In genomic region chr3:50542177-50543034, GRCh38 we compare ENCODE assay signal across 8 cellular contexts. TPM values are rescaled to one million over a fixed set of nuclear protein-coding genes. Genes with fewer than 3 reads are reported as not detected.
A peak's percentile ranks its signal among the peaks of the same experiment; 100 is the strongest.
DNase-seq lines count a peak whose midpoint lies in the region; ATAC-seq, FAIRE-seq and TF ChIP-seq lines count a peak whose summit lies in the region.

No MANE protein-coding gene starts in this region.

- no peak overlapping the region for H3K4me3 Mint-ChIP-seq in activated CD4-positive, alpha-beta memory T cell treated with anti-CD3 and anti-CD28 coated beads, Interleukin-2, amount 10 ng/mL, durations not matched to agents 7 days and 5 days
- H3K4me3 Mint-ChIP-seq in effector memory CD8-positive, alpha-beta T cell: no peak overlapping the region

- H3K27ac Mint-ChIP-seq in activated CD4-positive, alpha-beta memory T cell treated with anti-CD3 and anti-CD28 coated beads, Interleukin-2, amount 10 ng/mL, durations not matched to agents 7 days and 5 days: no peak overlapping the region
- peak overlapping the region in 1 of 2 donors; percentile 46 for H3K27ac Mint-ChIP-seq in effector memory CD8-positive, alpha-beta T cell

- no peak overlapping the region for H4K8ac ChIP-seq in mesenchymal stem cell (ENCODE audit: low read length)

- no peak overlapping the region for H2BK5ac ChIP-seq in mesenchymal stem cell (ENCODE audit: low read depth, low read length, poor library complexity, severe bottlenecking)

- H4K91ac ChIP-seq in mesenchymal stem cell (ENCODE audit: low read length): no peak overlapping the region

- no peaks in the 10 kb centered on the region for H3K4me1 Mint-ChIP-seq in activated CD4-positive, alpha-beta memory T cell treated with anti-CD3 and anti-CD28 coated beads, Interleukin-2, amount 10 ng/mL, durations not matched to agents 7 days and 5 days
- H3K4me1 Mint-ChIP-seq in effector memory CD8-positive, alpha-beta T cell (ENCODE audit: low read depth in 2 of 2): peaks cover 12 to 15% of the 10 kb centered on the region in 2 donors

- H3K14ac ChIP-seq in mesenchymal stem cell (ENCODE audit: low read length in 2 of 2): no peak overlapping the region

- H3K9me3 ChIP-seq in A549 (no peaks in the 10 kb centered on the region), mesenchymal stem cell (ENCODE audit: control insufficient read depth, low read length) (no peaks in the 10 kb centered on the region)

- H3K4me1 ChIP-seq in A549: no peaks in the 10 kb centered on the region
- H3K4me1 ChIP-seq in mesenchymal stem cell (ENCODE audit: control insufficient read depth, insufficient read depth, low read depth, low read length): no peaks in the 10 kb centered on the region

- no peak overlapping the region for H2AFZ ChIP-seq in mesenchymal stem cell (ENCODE audit: low read depth, low read length)

- no peak for TF ChIP-seq EP300 in A549 (IDR thresholded peaks at IDR 0.05)

- peak; percentile 71 for TF ChIP-seq CTCF in A549 (IDR thresholded peaks at IDR 0.05)

- DNase-seq in A549 (ENCODE audit: low read depth in 1 of 2, low spot score in 1 of 2) (peak; percentile 42 to 90), GM19239 (ENCODE audit: insufficient read length, low spot score) (peak; percentile 85), NCI-H524 treated with DMSO at 0.1 percent for 48 hours (lab: John Stamatoyannopoulos, UW) (peak; percentile 46), mesenchymal stem cell (peak; percentile 65)
- peak; percentile 67 for DNase-seq in activated CD4-positive, alpha-beta memory T cell treated with anti-CD3 and anti-CD28 coated beads, Interleukin-2, amount 10 ng/mL, durations not matched to agents 7 days and 5 days
- DNase-seq in effector memory CD8-positive, alpha-beta T cell: peak; percentile 51 to 66 (median 64)
- peak; percentile 81 for DNase-seq in stimulated activated CD8-positive, alpha-beta memory T cell treated with anti-CD3 and anti-CD28 coated beads, Interleukin-4, amount 100 ng/mL, for 48 hours

- H3K4ac ChIP-seq in mesenchymal stem cell (ENCODE audit: low read depth in 1 of 2, low read length in 2 of 2): no peak overlapping the region

- no peak for FAIRE-seq in A549 (lab: Jason Lieb, UNC)
- FAIRE-seq in GM19239 (lab: Jason Lieb, UNC): peak; percentile 93

- no peaks in the 10 kb centered on the region for H3K79me1 ChIP-seq in mesenchymal stem cell (replicated peaks; ENCODE audit: low read length, poor library complexity, severe bottlenecking)

- H2BK120ac ChIP-seq in mesenchymal stem cell (ENCODE audit: low read depth, low read length): no peak overlapping the region

- H3K18ac ChIP-seq in mesenchymal stem cell (ENCODE audit: low read depth in 1 of 2, low read length in 2 of 2): no peak overlapping the region

- TF ChIP-seq RAD21 in A549 (conservative IDR thresholded peaks at IDR 0.05 in 1 of 2, IDR thresholded peaks at IDR 0.05 in 1 of 2): peak; percentile 48 to 67; a peak in 4 of 5 replicates

- WGBS in A549 (ENCODE audit: missing lambda C conversion rate): 50% methylated on average over 2 of the region's 2 CpGs
- WGBS in mesenchymal stem cell: 0% methylated on average over 1 of the region's 2 CpGs

- H3K27ac ChIP-seq in A549 (no peak overlapping the region), mesenchymal stem cell (ENCODE audit: low read length, poor library complexity, severe bottlenecking) (no peak overlapping the region)

- H2AK5ac ChIP-seq in mesenchymal stem cell (ENCODE audit: low read length, severe bottlenecking): no peak overlapping the region

- H3K9ac ChIP-seq in mesenchymal stem cell (ENCODE audit: low read length): no peak overlapping the region

- no peaks in the 10 kb centered on the region for H3K36me3 Mint-ChIP-seq in activated CD4-positive, alpha-beta memory T cell treated with anti-CD3 and anti-CD28 coated beads, Interleukin-2, amount 10 ng/mL, durations not matched to agents 7 days and 5 days (ENCODE audit: low read depth)
- peaks cover 7% of the 10 kb centered on the region for H3K36me3 Mint-ChIP-seq in effector memory CD8-positive, alpha-beta T cell (ENCODE audit: insufficient read depth)

- POLR2A ChIA-PET in A549 (lab: Yijun Ruan, JAX): no interaction called here
- POLR2A ChIA-PET in activated CD4-positive, alpha-beta memory T cell treated with anti-CD3 and anti-CD28 coated beads, Interleukin-2, amount 10 ng/mL, durations not matched to agents 7 days and 5 days (lab: Charles Lee): interaction anchor here (0.9 to 1.2 kb wide), 4 partner anchors 9 to 195 kb away, joined by 3 to 4 read pairs (median 3); partner anchors contain the start of gene HEMK1

- H3K4me2 ChIP-seq in A549: no peak overlapping the region
- no peak overlapping the region for H3K4me2 ChIP-seq in mesenchymal stem cell (ENCODE audit: low read length, poor library complexity, severe bottlenecking)

- no peak overlapping the region for H2BK12ac ChIP-seq in mesenchymal stem cell (ENCODE audit: low read length in 2 of 2)

- H3K4me3 ChIP-seq in A549 (no peak overlapping the region), mesenchymal stem cell (ENCODE audit: insufficient read depth in 1 of 2, low read depth in 1 of 2, low read length in 2 of 2) (no peak overlapping the region)

- peaks cover 44 to 75% of the 10 kb centered on the region in 2 experiments for H3K27me3 ChIP-seq in mesenchymal stem cell (ENCODE audit: control insufficient read depth in 1 of 2, insufficient read depth in 1 of 2, low read length in 2 of 2)

- H3K9me3 Mint-ChIP-seq in activated CD4-positive, alpha-beta memory T cell treated with anti-CD3 and anti-CD28 coated beads, Interleukin-2, amount 10 ng/mL, durations not matched to agents 7 days and 5 days: no peaks in the 10 kb centered on the region
- H3K9me3 Mint-ChIP-seq in effector memory CD8-positive, alpha-beta T cell: no peaks in the 10 kb centered on the region

- no peaks in the 10 kb centered on the region for H3K36me3 ChIP-seq in mesenchymal stem cell (ENCODE audit: control insufficient read depth in 1 of 2, insufficient read depth in 2 of 2, low read depth in 1 of 2, low read length in 2 of 2)

- H3K27me3 Mint-ChIP-seq in activated CD4-positive, alpha-beta memory T cell treated with anti-CD3 and anti-CD28 coated beads, Interleukin-2, amount 10 ng/mL, durations not matched to agents 7 days and 5 days: peaks cover 20% of the 10 kb centered on the region
- H3K27me3 Mint-ChIP-seq in effector memory CD8-positive, alpha-beta T cell: peaks cover 15 to 43% of the 10 kb centered on the region in 2 donors

- CTCF ChIA-PET in A549 (lab: Yijun Ruan, JAX): interaction anchor here (0.5 to 6.3 kb wide), 50 partner anchors 8 to 1628 kb away, joined by 3 to 60 read pairs (median 4); partner anchors contain the start of genes CYB561D2, HEMK1, NPRL2 and ZMYND10
- CTCF ChIA-PET in activated CD4-positive, alpha-beta memory T cell treated with anti-CD3 and anti-CD28 coated beads, Interleukin-2, amount 10 ng/mL, durations not matched to agents 7 days and 5 days (lab: Charles Lee): interaction anchor here (0.6 to 3.1 kb wide), 24 partner anchors 9 to 194 kb away, joined by 3 to 35 read pairs (median 6); partner anchors contain the start of genes C3orf18, CYB561D2, HEMK1 and NPRL2

- no peak for TF ChIP-seq POLR2A in A549 (IDR thresholded peaks at IDR 0.05; ENCODE audit: low read length)

- H3K23ac ChIP-seq in mesenchymal stem cell (ENCODE audit: low read length in 2 of 2): no peak overlapping the region

- no peak overlapping the region for H2BK15ac ChIP-seq in mesenchymal stem cell (ENCODE audit: low read depth, poor library complexity, severe bottlenecking)

- ATAC-seq in A549: peak; percentile 73 to 92
- ATAC-seq in effector memory CD8-positive, alpha-beta T cell (replicated peaks): peak; percentile 75
- ATAC-seq in GM18502 (IDR thresholded peaks at IDR 0.05; ENCODE audit: poor library complexity, unreplicated experiment): no peak

TF ChIP-seq in A549, 52 proteins besides CTCF, POLR2A, EP300 and RAD21:
- TF ChIP-seq FOSB (CRISPR knock-in tag; IDR thresholded peaks at IDR 0.05): no peak
- no peak for TF ChIP-seq GATA3 (IDR thresholded peaks at IDR 0.05; ENCODE audit: borderline replicate concordance)
- peak; percentile 61; the same call in 2 of the 3 replicates for TF ChIP-seq SMC3 (IDR thresholded peaks at IDR 0.05)
- TF ChIP-seq CBX8 (IDR thresholded peaks at IDR 0.05): no peak
- no peak for TF ChIP-seq POLR2AphosphoS2 (conservative IDR thresholded peaks at IDR 0.05; ENCODE audit: low read length)

RNA-seq across cellular contexts. Expression of gene C3orf18, which starts 25.1 kb away (rescaled TPM):
- polyA plus RNA-seq in A549 (2011; rRNA removed) (3.4 and 5.0 TPM in 2 replicates), A549 (2017; fragmentation: RNase III; extraction: RNeasy Plus Mini Kit Qiagen cat#74134 plus additional on column Dnase treatment) (3.9 to 5.9 TPM (median 5.4 TPM) in 3 replicates)
- polyA plus RNA-seq in A549 (2012; cell fraction: cytosol; rRNA removed): 4.0 and 5.0 TPM in 2 replicates
- polyA plus RNA-seq in A549 (2012; cell fraction: nucleus; rRNA removed): 7.0 and 11.2 TPM in 2 replicates
- 4.3 and 5.4 TPM in 2 replicates for polyA minus RNA-seq in A549 (2011; rRNA and poly(A)+ RNA removed)
- total RNA-seq in activated CD4-positive, alpha-beta memory T cell treated with anti-CD3 and anti-CD28 coated beads, Interleukin-2, amount 10 ng/mL, durations not matched to agents 7 days and 5 days: 10 to 100 TPM; 14.6 to 17.5 TPM
- 5.1 TPM for polyA plus RNA-seq in mesenchymal stem cell (2013, experiment 1 of 2)
- polyA plus RNA-seq in mesenchymal stem cell (2013, experiment 2 of 2): 5.3 TPM

RNA-seq across cellular contexts. Expression of gene HEMK1, which starts 26.9 kb away (rescaled TPM):
- polyA plus RNA-seq in A549 (2011; rRNA removed) (4.7 and 5.1 TPM in 2 replicates), A549 (2017; fragmentation: RNase III; extraction: RNeasy Plus Mini Kit Qiagen cat#74134 plus additional on column Dnase treatment) (4.3 to 5.4 TPM (median 4.3 TPM) in 3 replicates)
- 5.4 and 7.1 TPM in 2 replicates for polyA plus RNA-seq in A549 (2012; cell fraction: cytosol; rRNA removed)
- polyA plus RNA-seq in A549 (2012; cell fraction: nucleus; rRNA removed): 13.6 and 15.4 TPM in 2 replicates
- 7.1 and 9.3 TPM in 2 replicates for polyA minus RNA-seq in A549 (2011; rRNA and poly(A)+ RNA removed)
- 10 to 100 TPM; 49.6 to 50.1 TPM for total RNA-seq in activated CD4-positive, alpha-beta memory T cell treated with anti-CD3 and anti-CD28 coated beads, Interleukin-2, amount 10 ng/mL, durations not matched to agents 7 days and 5 days
- 13.9 TPM for polyA plus RNA-seq in mesenchymal stem cell (2013, experiment 1 of 2)
- polyA plus RNA-seq in mesenchymal stem cell (2013, experiment 2 of 2): 15.8 TPM

RNA-seq across cellular contexts. Expression of gene CACNA2D2, which starts 39.0 kb away (rescaled TPM):
- polyA plus RNA-seq in A549 (2011; rRNA removed) (0.21 and 0.22 TPM in 2 replicates), A549 (2017; fragmentation: RNase III; extraction: RNeasy Plus Mini Kit Qiagen cat#74134 plus additional on column Dnase treatment) (0.41 to 0.75 TPM (median 0.55 TPM) in 3 replicates)
- polyA plus RNA-seq in A549 (2012; cell fraction: cytosol; rRNA removed): 0.20 and 0.21 TPM in 2 replicates
- polyA plus RNA-seq in A549 (2012; cell fraction: nucleus; rRNA removed): 0.65 and 0.67 TPM in 2 replicates
- polyA minus RNA-seq in A549 (2011; rRNA and poly(A)+ RNA removed): 0.58 TPM in 1 of 2 replicates, not detected in the other
- under 1 TPM; 0.45 to 0.55 TPM for total RNA-seq in activated CD4-positive, alpha-beta memory T cell treated with anti-CD3 and anti-CD28 coated beads, Interleukin-2, amount 10 ng/mL, durations not matched to agents 7 days and 5 days
- polyA plus RNA-seq in mesenchymal stem cell (2013, experiment 1 of 2): 0.07 TPM
- 0.10 TPM for polyA plus RNA-seq in mesenchymal stem cell (2013, experiment 2 of 2)
